In the genomic region with DNA sequence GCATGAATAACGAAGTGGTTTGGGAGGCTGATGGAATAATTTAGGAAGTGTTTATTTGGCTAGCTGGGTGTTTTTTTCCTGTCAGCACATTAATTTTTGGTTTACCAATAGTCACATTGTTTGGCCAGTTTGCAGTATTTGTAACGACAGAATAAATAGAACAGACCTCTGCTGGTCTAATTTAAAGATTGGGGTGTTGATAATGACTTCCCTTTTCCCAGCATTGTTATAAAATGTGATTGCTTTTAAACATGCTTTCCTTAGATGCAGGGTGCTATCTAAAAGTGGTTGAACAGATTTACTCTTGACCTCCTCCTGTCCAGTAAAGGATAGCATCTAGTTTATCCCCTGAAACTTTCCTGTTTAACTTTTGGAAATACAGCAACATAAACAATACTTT, we compare ENCODE assay signal across 23 cellular contexts.
DNase-seq lines count a peak whose midpoint lies in the region; TF ChIP-seq lines count a peak whose summit lies in the region.
"Had no signal": no experiment of that assay in that cellular context is flagged by ENCODE, and none has a peak within 500 bp of the region (broad histone marks: within the 10 kb centered on the region; RNA-seq: fewer than 3 reads in every experiment).

No MANE protein-coding gene starts in this region.

- intact Hi-C loops in adrenal gland (cut with DNase I): no loop called here

- H3K9me3 ChIP-seq in adrenal gland (replicated peaks in 1 of 3) (no peaks in the 10 kb centered on the region), mesodermal cell (ENCODE audit: control insufficient read depth, low read length) (no peaks in the 10 kb centered on the region), suprapubic skin (no peaks in the 10 kb centered on the region)

- H3K27me3 Mint-ChIP-seq in HFFc6 (ENCODE audit: insufficient read depth): no peaks in the 10 kb centered on the region

- TF ChIP-seq EP300 in suprapubic skin (IDR thresholded peaks at IDR 0.05): no peak

- H3K36me3 ChIP-seq in adrenal gland (replicated peaks in 1 of 2): no peaks in the 10 kb centered on the region
- H3K36me3 ChIP-seq in mesodermal cell (ENCODE audit: control insufficient read depth, insufficient read depth, low read length): no peaks in the 10 kb centered on the region
- H3K36me3 ChIP-seq in suprapubic skin: no peaks in the 10 kb centered on the region

- DNase-seq in NCI-H748 (lab: John Stamatoyannopoulos, UW; ENCODE audit: unreplicated experiment): peak; percentile 0
- DNase-seq in NCI-H748 treated with DMSO at 0.1 percent for 48 hours (lab: John Stamatoyannopoulos, UW): no peak
- DNase-seq in adrenal gland: no peak
- DNase-seq in suprapubic skin (ENCODE audit: low spot score in 2 of 2): no peak
- no peak for DNase-seq in AG08396 (ENCODE audit: low spot score)
- no peak for DNase-seq in SK-N-DZ (ENCODE audit: low spot score)
- no peak for DNase-seq in HFFc6
- DNase-seq: ACHN; C1 segment of cervical spinal cord; Calu3; CD8-positive, alpha-beta T cell; GDM1; HCEC 1CT; IMR-90; MV-4-11; NCI-H2029 treated with DMSO at 0.1 percent for 48 hours; NCI-H226; NCI-H510A treated with DMSO at 0.1 percent for 48 hours; NCI-H82 had no signal

- H3K27me3 ChIP-seq in adrenal gland (no peaks in the 10 kb centered on the region), suprapubic skin (no peaks in the 10 kb centered on the region)

- TF ChIP-seq CTCF in adrenal gland (IDR thresholded peaks at IDR 0.05) (no peak), suprapubic skin (IDR thresholded peaks at IDR 0.05) (no peak), HFFc6 (IDR thresholded peaks at IDR 0.05) (no peak)

- peak overlapping the region in 3 of 5 donors; percentile 4 to 28 (median 15) for H3K27ac ChIP-seq in adrenal gland
- peak overlapping the region; percentile 11 for H3K27ac ChIP-seq in mesodermal cell (ENCODE audit: low read depth, low read length, severe bottlenecking)
- H3K27ac ChIP-seq in suprapubic skin: peak overlapping the region; percentile 39
- H3K27ac ChIP-seq: 22Rv1, KMS-11 had no signal

- no peak overlapping the region for H3K27ac Mint-ChIP-seq in HFFc6
- H3K27ac Mint-ChIP-seq: CD8-positive, alpha-beta T cell; GM23338 had no signal

- no peaks in the 10 kb centered on the region for H3K36me3 Mint-ChIP-seq in HFFc6 (ENCODE audit: low read depth)
- H3K36me3 Mint-ChIP-seq: CD8-positive, alpha-beta T cell had no signal

- no peak overlapping the region for H3K4me3 ChIP-seq in adrenal gland
- no peak overlapping the region for H3K4me3 ChIP-seq in mesodermal cell (ENCODE audit: extremely low read depth, insufficient read depth, low read length, poor library complexity, severe bottlenecking)
- no peak overlapping the region for H3K4me3 ChIP-seq in suprapubic skin
- H3K4me3 ChIP-seq: GM23338 had no signal

- H3K4me1 Mint-ChIP-seq in HFFc6 (ENCODE audit: low read depth): peaks cover 10% of the 10 kb centered on the region

- WGBS in adrenal gland, 4 donors: 55 to 64% (median 62%) methylated on average over 2 of the region's 2 CpGs
- no CpG with 5 or more reads among the region's 2 CpGs for WGBS in mesodermal cell (ENCODE audit: insufficient coverage in 2 of 2), 2 experiments
- WGBS in suprapubic skin: 41% methylated on average over 2 of the region's 2 CpGs

- H3K4me1 ChIP-seq in adrenal gland (replicated peaks in 1 of 2) (peaks cover 25 to 41% of the 10 kb centered on the region in 2 donors), mesodermal cell (ENCODE audit: control insufficient read depth, insufficient read depth, low read length, poor library complexity, severe bottlenecking) (no peaks in the 10 kb centered on the region), suprapubic skin (peaks cover 22% of the 10 kb centered on the region)

- H3K9me3 Mint-ChIP-seq in HFFc6: no peaks in the 10 kb centered on the region
- H3K9me3 Mint-ChIP-seq: CD8-positive, alpha-beta T cell; GM23338 had no signal

- TF ChIP-seq POLR2A in adrenal gland (IDR thresholded peaks at IDR 0.05): no peak
- TF ChIP-seq POLR2A in suprapubic skin (IDR thresholded peaks at IDR 0.05): no peak

- no peak overlapping the region for H3K4me3 Mint-ChIP-seq in HFFc6
- H3K4me3 Mint-ChIP-seq: CD8-positive, alpha-beta T cell; GM23338 had no signal
